In the genomic region with DNA sequence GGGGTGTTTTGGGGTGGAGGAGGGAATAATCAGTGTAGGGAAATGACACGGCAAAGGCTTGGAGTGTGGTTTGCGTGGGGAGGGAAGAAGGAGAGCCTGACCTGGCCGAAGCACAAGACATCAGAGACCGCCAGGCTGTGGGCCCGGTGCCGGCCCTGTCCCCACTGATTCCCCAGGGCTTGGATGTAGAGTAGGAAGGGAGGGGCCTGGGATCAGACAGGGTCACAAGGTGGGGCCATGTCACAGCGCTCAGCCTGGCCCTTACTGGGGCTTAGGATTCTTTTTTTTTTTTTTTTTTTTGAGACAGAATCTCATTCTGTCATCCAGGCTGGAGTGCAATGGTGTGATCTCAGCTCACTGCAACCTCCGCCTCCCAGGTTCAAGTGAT, we compare ENCODE assay signal across 23 cellular contexts. TPM values are rescaled to one million over a fixed set of nuclear protein-coding genes. Genes with fewer than 3 reads are reported as not detected.
A peak's percentile ranks its signal among the peaks of the same experiment; 100 is the strongest.
DNase-seq lines count a peak whose midpoint lies in the region; ATAC-seq, FAIRE-seq and TF ChIP-seq lines count a peak whose summit lies in the region.
"Had no signal": no experiment of that assay in that cellular context is flagged by ENCODE, and none has a peak within 500 bp of the region (broad histone marks: within the 10 kb centered on the region; RNA-seq: fewer than 3 reads in every experiment).

No MANE protein-coding gene starts in this region.

- ATAC-seq in GM12878, result no peak
- peak in 1 of 4 donors; percentile 3 for ATAC-seq in psoas muscle
- ATAC-seq: effector memory CD8-positive, alpha-beta T cell had no signal

- H3K4me3 Mint-ChIP-seq in endothelial cell (ENCODE audit: unreplicated experiment), result no peak overlapping the region
- H3K4me3 Mint-ChIP-seq: activated naive CD4-positive, alpha-beta T cell treated with anti-CD3 and anti-CD28 coated beads, Interleukin-2, amount 50 U/mL, for 24 hours; effector memory CD8-positive, alpha-beta T cell; neural progenitor cell had no signal

- peaks cover 7% of the 10 kb centered on the region for H3K36me3 Mint-ChIP-seq in endothelial cell (ENCODE audit: low read depth, unreplicated experiment)

- H4K20me1 ChIP-seq in BLaER1, result no peaks in the 10 kb centered on the region
- H4K20me1 ChIP-seq in GM12878 (ENCODE audit: control insufficient read depth, insufficient read depth), result no peaks in the 10 kb centered on the region

- BruUV-seq in GM12878 (replicated peaks; lab: Mats Ljungman, UMichigan), result TSS peak; percentile 26

- TF ChIP-seq CTCF in GM12878 (IDR thresholded peaks at IDR 0.05 in 2 of 3, conservative IDR thresholded peaks at IDR 0.05 in 1 of 3; ENCODE audit: control insufficient read depth in 2 of 3, extremely low read depth in 1 of 3, insufficient read depth in 1 of 3, low read depth in 3 of 3, low read length in 3 of 3), result no peak
- no peak for TF ChIP-seq CTCF in psoas muscle (IDR thresholded peaks at IDR 0.05)
- no peak for TF ChIP-seq CTCF in endothelial cell (IDR thresholded peaks at IDR 0.05; ENCODE audit: unreplicated experiment)

- H3K4me1 Mint-ChIP-seq in endothelial cell (ENCODE audit: unreplicated experiment), result no peaks in the 10 kb centered on the region
- H3K4me1 Mint-ChIP-seq: activated naive CD4-positive, alpha-beta T cell treated with anti-CD3 and anti-CD28 coated beads, Interleukin-2, amount 50 U/mL, for 24 hours had no signal

- H3K36me3 ChIP-seq in BLaER1 (peaks cover 20% of the 10 kb centered on the region), GM12878 (ENCODE audit: control insufficient read depth in 2 of 2, insufficient read depth in 2 of 2, low read length in 1 of 2) (no peaks in the 10 kb centered on the region; a peak in 3 of 4 replicates), psoas muscle (ENCODE audit: insufficient read depth in 1 of 2, low read depth in 1 of 2) (peaks cover 0 to 35% of the 10 kb centered on the region in 2 donors), SJCRH30 (no peaks in the 10 kb centered on the region)
- H3K36me3 ChIP-seq: neural progenitor cell had no signal

- H3K4me3 ChIP-seq in BLaER1, result peak overlapping the region; percentile 70
- no peak overlapping the region for H3K4me3 ChIP-seq in GM12878
- no peak overlapping the region for H3K4me3 ChIP-seq in psoas muscle
- H3K4me3 ChIP-seq in SJCRH30, result no peak overlapping the region
- H3K4me3 ChIP-seq: neural progenitor cell had no signal

- H3K27me3 Mint-ChIP-seq in endothelial cell (ENCODE audit: unreplicated experiment), result peaks cover 5% of the 10 kb centered on the region
- H3K27me3 Mint-ChIP-seq: activated naive CD4-positive, alpha-beta T cell treated with anti-CD3 and anti-CD28 coated beads, Interleukin-2, amount 50 U/mL, for 24 hours; effector memory CD8-positive, alpha-beta T cell had no signal

- H3K4me2 ChIP-seq in BLaER1 (peak overlapping the region; percentile 98), GM12878 (ENCODE audit: control insufficient read depth, insufficient read depth) (no peak overlapping the region)
- H3K4me2 ChIP-seq: neural progenitor cell had no signal

- FAIRE-seq in GM12878 (lab: Jason Lieb, UNC), result no peak
- FAIRE-seq: astrocyte, H1 had no signal

- H3K4me1 ChIP-seq in BLaER1 (peaks cover 82% of the 10 kb centered on the region), GM12878 (ENCODE audit: control insufficient read depth, insufficient read depth, low read length) (no peaks in the 10 kb centered on the region), psoas muscle (peaks cover 55% of the 10 kb centered on the region), SJCRH30 (peaks cover 5% of the 10 kb centered on the region; the same call in 1 of the 2 replicates)
- H3K4me1 ChIP-seq: neural progenitor cell had no signal

- in situ Hi-C loops in GM12878 (cut with MboI), result no loop called here

- H3K79me2 ChIP-seq in GM12878 (ENCODE audit: control insufficient read depth, insufficient read depth, low read length), result no peaks in the 10 kb centered on the region

- no peak for TF ChIP-seq POLR2A in GM12878 (IDR thresholded peaks at IDR 0.05; ENCODE audit: low read depth, low read length)

- intact Hi-C loops in GM12878 (cut with micrococcal nuclease; ENCODE audit: unreplicated experiment), result no loop called here
- intact Hi-C loops in psoas muscle (cut with DNase I), result loop anchor here in 1 of 2 donors (10.0 kb wide), 1 partner anchor 288 kb away; no protein-coding TSS in a partner anchor

- no peak overlapping the region for H3K27ac Mint-ChIP-seq in endothelial cell (ENCODE audit: unreplicated experiment)
- H3K27ac Mint-ChIP-seq: activated naive CD4-positive, alpha-beta T cell treated with anti-CD3 and anti-CD28 coated beads, Interleukin-2, amount 50 U/mL, for 24 hours; effector memory CD8-positive, alpha-beta T cell; neural progenitor cell had no signal

- H3K9me3 ChIP-seq in BLaER1 (no peaks in the 10 kb centered on the region), GM12878 (replicated peaks; ENCODE audit: control insufficient read depth, insufficient read depth, low read length) (no peaks in the 10 kb centered on the region), psoas muscle (no peaks in the 10 kb centered on the region), SJCRH30 (replicated peaks) (no peaks in the 10 kb centered on the region)

- CTCF ChIA-PET in GM12878 (lab: Yijun Ruan, JAX), result interaction anchor here (3.1 kb wide), 1 partner anchor 14 kb away, joined by 17 read pairs; no protein-coding TSS in a partner anchor

- H3K27me3 ChIP-seq in BLaER1 (no peaks in the 10 kb centered on the region), GM12878 (replicated peaks in 1 of 2; ENCODE audit: control insufficient read depth in 2 of 2, insufficient read depth in 2 of 2, low read length in 1 of 2) (no peaks in the 10 kb centered on the region), psoas muscle (ENCODE audit: insufficient read depth in 3 of 3, low read length in 2 of 3) (no peaks in the 10 kb centered on the region), SJCRH30 (0 out of 2 replicates have a peak, but pooled peaks cover 3% of the 10 kb centered on the region)
- H3K27me3 ChIP-seq: neural progenitor cell had no signal

- RAD21 ChIA-PET in GM12878 (lab: Charles Lee; ENCODE audit: unreplicated experiment), result interaction anchor here (0.7 kb wide), 1 partner anchor 568 kb away, joined by 4 read pairs; no protein-coding TSS in a partner anchor

- H3K27ac ChIP-seq in BLaER1 (peak overlapping the region; percentile 98), GM12878 (ENCODE audit: control insufficient read depth, insufficient read depth) (no peak overlapping the region), psoas muscle (peak overlapping the region; percentile 95), SJCRH30 (no peak overlapping the region)
- H3K27ac ChIP-seq: neural progenitor cell had no signal

- no peaks in the 10 kb centered on the region for H3K9me3 Mint-ChIP-seq in endothelial cell (ENCODE audit: unreplicated experiment)
- H3K9me3 Mint-ChIP-seq: activated naive CD4-positive, alpha-beta T cell treated with anti-CD3 and anti-CD28 coated beads, Interleukin-2, amount 50 U/mL, for 24 hours; effector memory CD8-positive, alpha-beta T cell; neural progenitor cell had no signal

- H2AFZ ChIP-seq in GM12878 (ENCODE audit: control insufficient read depth, low read depth, low read length), result no peak overlapping the region
- H2AFZ ChIP-seq: neural progenitor cell had no signal

- SMC1A ChIA-PET in GM12878 (lab: Charles Lee; ENCODE audit: uncharacterized antibody, unreplicated experiment), result no interaction called here

- TF ChIP-seq EP300 in GM12878 (IDR thresholded peaks at IDR 0.05; ENCODE audit: borderline replicate concordance in 1 of 2, control insufficient read depth in 1 of 2, low read depth in 2 of 2, low read length in 2 of 2), result no peak

- DNase-seq in GM12878 (ENCODE audit: low read depth, low spot score) (no peak), psoas muscle (peak; percentile 27 to 75), SJCRH30 (no peak), A172 (ENCODE audit: low spot score) (no peak), endothelial cell (ENCODE audit: low spot score) (no peak)
- DNase-seq: activated CD4-positive, CD25-positive, alpha-beta regulatory T cell treated with anti-CD3 and anti-CD28 coated beads, Interleukin-2, amount 50 U/mL, for 72 hours; Calu3; effector memory CD8-positive, alpha-beta T cell; NCI-H146; NCI-H524 treated with DMSO at 0.1 percent for 48 hours; T-helper 9 cell had no signal

- TF ChIP-seq RAD21 in GM12878 (IDR thresholded peaks at IDR 0.05; ENCODE audit: insufficient read depth, low read depth, low read length), result no peak

- H3K9ac ChIP-seq in BLaER1 (peak overlapping the region; percentile 93), GM12878 (ENCODE audit: control insufficient read depth, insufficient read depth, low read length) (no peak overlapping the region)
- H3K9ac ChIP-seq: neural progenitor cell had no signal

- 95% methylated on average over 8 of the region's 8 CpGs for WGBS in GM12878 (ENCODE audit: insufficient coverage, insufficient replicate concordance, low lambda C conversion rate, missing lambda C conversion rate)
- 21 to 31% (median 25%) methylated on average over 7 to 8 of the region's 8 CpGs for WGBS in psoas muscle, 3 donors

- POLR2A ChIA-PET in GM12878 (lab: Charles Lee), result no interaction called here

RNA-seq across cellular contexts. Expression of a gene that starts 9.8 kb away (rescaled TPM):
- 37.1 and 39.3 TPM in 2 replicates for total RNA-seq in GM12878 (2013; cell fraction: nucleolus; rRNA removed)
- total RNA-seq in GM12878 (2014; rRNA removed) (12.6 and 13.7 TPM in 2 replicates), GM12878 (2014; rRNA removed; fragmentation: Illumina TruSeq; extraction: Trizol) (7.8 and 10.5 TPM in 2 replicates), GM12878 (2021) (11.6 and 15.9 TPM in 2 replicates), psoas muscle (10 to 100 TPM; 11.9 to 31.5 (median 17.8) TPM), endothelial cell (ENCODE audit: unreplicated experiment) (24.1 TPM)
- 4.3 TPM for polyA plus RNA-seq in GM12878 (2011; ENCODE audit: low read depth)
- polyA plus RNA-seq in GM12878 (2011; rRNA removed) (8.7 and 14.4 TPM in 2 replicates), GM12878 (2014; fragmentation: Illumina TruSeq; extraction: Trizol) (6.7 and 10.4 TPM in 2 replicates), GM12878 (2014; fragmentation: Nextera tagmentation; extraction: Ambion mirVana) (under 1 TPM; 0.07 to 0.84 TPM), GM12878 (2014; rRNA removed) (14.8 and 19.2 TPM in 2 replicates), GM12878 (2016; fragmentation: Nextera tagmentation; extraction: Ambion mirVana) (10 to 100 TPM; 10.6 to 11.3 TPM), psoas muscle (10 to 100 TPM; 15.2 to 19.6 (median 18.9) TPM)
- 12.0 and 21.4 TPM in 2 replicates for polyA plus RNA-seq in GM12878 (2011; cell fraction: cytosol; rRNA removed)
- 73.0 and 76.7 TPM in 2 replicates for polyA plus RNA-seq in GM12878 (2011; cell fraction: nucleus; rRNA removed)
- polyA plus RNA-seq in GM12878 (2012), result 8.4 and 10.9 TPM in 2 replicates
- polyA minus RNA-seq in GM12878 (2011; rRNA and poly(A)+ RNA removed), result 15.9 and 23.6 TPM in 2 replicates
- polyA minus RNA-seq in GM12878 (2011; cell fraction: cytosol; rRNA and poly(A)+ RNA removed), result 3.2 and 4.9 TPM in 2 replicates
- polyA minus RNA-seq in GM12878 (2011; cell fraction: nucleus; rRNA and poly(A)+ RNA removed), result 11.8 and 15.8 TPM in 2 replicates
- 0.45 and 1.2 TPM in 2 replicates for total RNA-seq in SJCRH30 (2014; rRNA removed; shearing (Covaris generic))
- total RNA-seq in A172 (2014; rRNA removed; shearing (Covaris generic)), result 6.5 and 10.7 TPM in 2 replicates

RNA-seq across cellular contexts. Expression of a gene that starts 17.0 kb away (rescaled TPM):
- not detected in 2 replicates for total RNA-seq in GM12878 (2013; cell fraction: nucleolus; rRNA removed)
- total RNA-seq in GM12878 (2014; rRNA removed) (not detected in 2 replicates), GM12878 (2014; rRNA removed; fragmentation: Illumina TruSeq; extraction: Trizol) (not detected in 2 replicates), GM12878 (2021) (not detected in 2 replicates), psoas muscle (under 1 TPM in 1 of 4 donors, not detected in 3; 0.23 TPM), endothelial cell (ENCODE audit: unreplicated experiment) (not detected)
- not detected for polyA plus RNA-seq in GM12878 (2011; ENCODE audit: low read depth)
- polyA plus RNA-seq in GM12878 (2011; rRNA removed) (not detected in 2 replicates), GM12878 (2014; fragmentation: Illumina TruSeq; extraction: Trizol) (not detected in 2 replicates), GM12878 (2014; fragmentation: Nextera tagmentation; extraction: Ambion mirVana) (not detected), GM12878 (2014; rRNA removed) (not detected in 2 replicates), GM12878 (2016; fragmentation: Nextera tagmentation; extraction: Ambion mirVana) (not detected), psoas muscle (1 to 10 TPM in 1 of 3 donors, under 1 TPM in 2; 0.25 to 1.0 (median 0.33) TPM)
- polyA plus RNA-seq in GM12878 (2011; cell fraction: cytosol; rRNA removed), result not detected in 2 replicates
- not detected in 2 replicates for polyA plus RNA-seq in GM12878 (2011; cell fraction: nucleus; rRNA removed)
- not detected in 2 replicates for polyA plus RNA-seq in GM12878 (2012)
- not detected in 2 replicates for polyA minus RNA-seq in GM12878 (2011; rRNA and poly(A)+ RNA removed)
- polyA minus RNA-seq in GM12878 (2011; cell fraction: cytosol; rRNA and poly(A)+ RNA removed), result not detected in 2 replicates
- polyA minus RNA-seq in GM12878 (2011; cell fraction: nucleus; rRNA and poly(A)+ RNA removed), result not detected in 2 replicates
- total RNA-seq in SJCRH30 (2014; rRNA removed; shearing (Covaris generic)), result 1.1 and 1.4 TPM in 2 replicates
- not detected in 2 replicates for total RNA-seq in A172 (2014; rRNA removed; shearing (Covaris generic))
- total RNA-seq: A673, astrocyte, Calu3, H1, liver, MCF 10A, mononuclear cell, RPMI7951 had no signal
- polyA plus RNA-seq: fibroblast of lung had no signal

RNA-seq across cellular contexts. Expression of a gene that starts 43.5 kb away (rescaled TPM):
- 0.37 TPM in 1 of 2 replicates, not detected in the other for total RNA-seq in GM12878 (2013; cell fraction: nucleolus; rRNA removed)
- 0.11 TPM in 1 of 2 replicates, not detected in the other for total RNA-seq in GM12878 (2014; rRNA removed)
- not detected in 2 replicates for total RNA-seq in GM12878 (2014; rRNA removed; fragmentation: Illumina TruSeq; extraction: Trizol)
- total RNA-seq in GM12878 (2021), result 0.08 and 0.38 TPM in 2 replicates
- polyA plus RNA-seq in GM12878 (2011; ENCODE audit: low read depth), result 0.12 TPM
- 0.04 and 0.08 TPM in 2 replicates for polyA plus RNA-seq in GM12878 (2011; rRNA removed)
- 0.04 and 0.12 TPM in 2 replicates for polyA plus RNA-seq in GM12878 (2011; cell fraction: cytosol; rRNA removed)
- polyA plus RNA-seq in GM12878 (2011; cell fraction: nucleus; rRNA removed), result 1.0 and 1.1 TPM in 2 replicates
- polyA plus RNA-seq in GM12878 (2012), result 0.51 and 0.70 TPM in 2 replicates
- not detected in 2 replicates for polyA plus RNA-seq in GM12878 (2014; fragmentation: Illumina TruSeq; extraction: Trizol)
- polyA plus RNA-seq in GM12878 (2014; fragmentation: Nextera tagmentation; extraction: Ambion mirVana), result not detected
- 0.17 and 0.48 TPM in 2 replicates for polyA plus RNA-seq in GM12878 (2014; rRNA removed)
- polyA plus RNA-seq in GM12878 (2016; fragmentation: Nextera tagmentation; extraction: Ambion mirVana), result under 1 TPM in 1 of 2 experiments, not detected in 1; 0.11 TPM
- not detected in 2 replicates for polyA minus RNA-seq in GM12878 (2011; rRNA and poly(A)+ RNA removed)
- not detected in 2 replicates for polyA minus RNA-seq in GM12878 (2011; cell fraction: cytosol; rRNA and poly(A)+ RNA removed)
- not detected in 2 replicates for polyA minus RNA-seq in GM12878 (2011; cell fraction: nucleus; rRNA and poly(A)+ RNA removed)
- total RNA-seq in psoas muscle, result under 1 TPM in 3 of 4 donors, not detected in 1; 0.26 to 0.71 (median 0.56) TPM
- polyA plus RNA-seq in psoas muscle, result 1 to 10 TPM in 1 of 3 donors, under 1 TPM in 2; 0.23 to 5.1 (median 0.55) TPM
- not detected in 2 replicates for total RNA-seq in SJCRH30 (2014; rRNA removed; shearing (Covaris generic))
- not detected in 2 replicates for total RNA-seq in A172 (2014; rRNA removed; shearing (Covaris generic))
- 0.77 TPM for total RNA-seq in endothelial cell (ENCODE audit: unreplicated experiment)
- total RNA-seq: cerebellum had no signal

Comparison
In these comparisons a context has a peak if more than half of its experiments do, and no peak if none do; other contexts are left out.
1. H3K27ac ChIP-seq: peak in BLaER1 (single experiment) and psoas muscle (single experiment); none in GM12878 (single experiment) and SJCRH30 (single experiment).
2. DNase-seq: peak in psoas muscle (2 of 2); none in GM12878 (single experiment), SJCRH30 (0 of 2), A172 (single experiment) and endothelial cell (single experiment).